21 cellular contexts compared by ENCODE assay signal in the genomic region with DNA sequence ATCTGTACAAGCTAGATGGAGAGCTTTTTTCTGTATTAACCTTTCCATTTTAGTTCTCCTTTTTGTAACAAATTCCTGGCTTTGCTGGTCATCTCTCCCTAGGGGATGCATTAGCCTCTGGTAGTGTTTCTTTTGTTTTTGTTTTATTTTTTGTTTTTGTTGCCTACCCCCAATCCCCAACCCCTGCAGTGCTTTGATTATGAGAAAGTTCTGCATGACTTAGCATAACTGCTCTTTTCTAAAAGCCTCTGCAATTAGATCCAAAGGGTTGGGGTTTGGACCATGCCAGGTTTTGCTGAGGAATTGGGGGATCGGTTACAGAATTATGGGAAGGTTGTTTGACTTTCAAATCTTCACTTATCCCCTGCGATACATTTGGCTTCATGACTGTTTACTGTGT.
A peak's percentile ranks its signal among the peaks of the same experiment; 100 is the strongest.
DNase-seq lines count a peak whose midpoint lies in the region; ATAC-seq and TF ChIP-seq lines count a peak whose summit lies in the region.
"Had no signal": no experiment of that assay in that cellular context is flagged by ENCODE, and none has a peak within 500 bp of the region (broad histone marks: within the 10 kb centered on the region; RNA-seq: fewer than 3 reads in every experiment).

No MANE protein-coding gene starts in this region.

- peak overlapping the region; percentile 85 for H3K27ac Mint-ChIP-seq in GM23338
- H3K27ac Mint-ChIP-seq: activated B cell treated with CpG ODN at 0.5 μM for 24 hours; activated naive CD8-positive, alpha-beta T cell; HFFc6 had no signal

- peak overlapping the region; percentile 23; the same call in 1 of the 2 replicates for H2AFZ ChIP-seq in GM23338

- no peaks in the 10 kb centered on the region; the same call in 1 of the 2 replicates for H3K9me2 ChIP-seq in GM23338 (ENCODE audit: insufficient read depth)

- peak overlapping the region; percentile 38 for H3K4me3 Mint-ChIP-seq in GM23338
- H3K4me3 Mint-ChIP-seq: activated B cell treated with CpG ODN at 0.5 μM for 24 hours; activated naive CD8-positive, alpha-beta T cell; HFFc6 had no signal

- H3K36me3 Mint-ChIP-seq in GM23338 (ENCODE audit: low read depth), result no peaks in the 10 kb centered on the region
- H3K36me3 Mint-ChIP-seq: activated naive CD8-positive, alpha-beta T cell had no signal

- peaks cover 19% of the 10 kb centered on the region for H3K4me1 ChIP-seq in GM23338 (ENCODE audit: insufficient read depth)
- H3K4me1 ChIP-seq: SJSA1, upper lobe of right lung had no signal

- no peaks in the 10 kb centered on the region; the same call in 2 of the 3 replicates for H3K9me3 Mint-ChIP-seq in GM23338
- H3K9me3 Mint-ChIP-seq: activated B cell treated with CpG ODN at 0.5 μM for 24 hours had no signal

- H3K27ac ChIP-seq in GM23338 (ENCODE audit: low read depth), result peak overlapping the region; percentile 35
- H3K27ac ChIP-seq: SJSA1, upper lobe of right lung had no signal

- no peaks in the 10 kb centered on the region for H3K79me2 ChIP-seq in GM23338 (replicated peaks; ENCODE audit: insufficient read depth)

- H3K36me3 ChIP-seq in GM23338 (ENCODE audit: insufficient read depth), result no peaks in the 10 kb centered on the region
- H3K36me3 ChIP-seq: SJSA1, upper lobe of right lung had no signal

- H3K4me3 ChIP-seq in GM23338, result no peak overlapping the region
- H3K4me3 ChIP-seq: dorsolateral prefrontal cortex, SJSA1, upper lobe of right lung had no signal

- TF ChIP-seq CTCF in GM23338 (conservative IDR thresholded peaks at IDR 0.05; ENCODE audit: low read depth in 2 of 2), result no peak

- no peaks in the 10 kb centered on the region for H3K27me3 Mint-ChIP-seq in GM23338 (ENCODE audit: insufficient read depth, low read depth, poor library complexity)
- H3K27me3 Mint-ChIP-seq: activated naive CD8-positive, alpha-beta T cell had no signal

- H4K20me1 ChIP-seq in GM23338 (replicated peaks; ENCODE audit: insufficient read depth), result no peaks in the 10 kb centered on the region

- peaks cover 26% of the 10 kb centered on the region for H3K4me1 Mint-ChIP-seq in GM23338
- H3K4me1 Mint-ChIP-seq: activated B cell treated with CpG ODN at 0.5 μM for 24 hours had no signal

- ATAC-seq in GM23338 (peak; percentile 85), HG03342 (IDR thresholded peaks at IDR 0.05; ENCODE audit: unreplicated experiment) (no peak)
- no peak for ATAC-seq in activated CD4-positive, CD25-positive, alpha-beta regulatory T cell treated with anti-CD3 and anti-CD28 coated beads, Interleukin-2, amount 50 U/mL, for 24 hours
- ATAC-seq: HepG2; sciatic nerve; stimulated activated naive CD8-positive, alpha-beta T cell treated with anti-CD3 and anti-CD28 coated beads, Interleukin-15, Interleukin-2, amounts not matched to agents 100 U/mL and 50 U/mL, for 24 hours; upper lobe of right lung had no signal

- DNase-seq in GM23338 (ENCODE audit: low spot score) (peak; percentile 46), NCI-H345 (lab: John Stamatoyannopoulos, UW) (peak; percentile 32), fibroblast of gingiva (ENCODE audit: low read depth) (peak; percentile 58), renal cortical epithelial cell (ENCODE audit: low read depth) (peak; percentile 48), NCI-H526 treated with DMSO at 0.1 percent for 48 hours (lab: John Stamatoyannopoulos, UW) (no peak)
- DNase-seq: activated B cell treated with CpG ODN at 0.5 μM for 24 hours; activated CD8-positive, alpha-beta memory T cell treated with anti-CD3 and anti-CD28 coated beads for 24 hours; dorsolateral prefrontal cortex; HFFc6; NCI-H187 treated with DMSO at 0.1 percent for 48 hours; occipital lobe; stimulated activated CD4-positive, alpha-beta T cell treated with anti-CD3 and anti-CD28 coated beads, Interleukin-1b, Interleukin-23, amount 100 ng/mL, for 48 hours; stimulated activated naive CD8-positive, alpha-beta T cell treated with anti-CD3 and anti-CD28 coated beads, Interleukin-15, Interleukin-2, amounts not matched to agents 100 U/mL and 50 U/mL, for 24 hours; T-helper 2 cell; upper lobe of right lung had no signal

- H3F3A ChIP-seq in GM23338 (replicated peaks; ENCODE audit: low read depth), result no peaks in the 10 kb centered on the region

- no peaks in the 10 kb centered on the region for H3K27me3 ChIP-seq in GM23338 (ENCODE audit: insufficient read depth)
- H3K27me3 ChIP-seq: SJSA1, upper lobe of right lung had no signal

- H3K4me2 ChIP-seq in GM23338, result peak overlapping the region; percentile 48

TF ChIP-seq in GM23338, 12 proteins besides CTCF, POLR2A, EP300 and RAD21 (continues in another document):
- TF ChIP-seq POLR2AphosphoS5 (IDR thresholded peaks at IDR 0.05; ENCODE audit: low read depth) (no peak), EZH2phosphoT487 (IDR thresholded peaks at IDR 0.05; ENCODE audit: unreplicated experiment) (no peak), JUNB (IDR thresholded peaks at IDR 0.05; ENCODE audit: unreplicated experiment) (no peak), NANOG (IDR thresholded peaks at IDR 0.05; ENCODE audit: borderline replicate concordance) (no peak), STAT1 (IDR thresholded peaks at IDR 0.05; ENCODE audit: unreplicated experiment) (no peak), EZH2 (IDR thresholded peaks at IDR 0.05; ENCODE audit: low read depth, unreplicated experiment) (no peak)
- TF ChIP-seq, protein P1, sequence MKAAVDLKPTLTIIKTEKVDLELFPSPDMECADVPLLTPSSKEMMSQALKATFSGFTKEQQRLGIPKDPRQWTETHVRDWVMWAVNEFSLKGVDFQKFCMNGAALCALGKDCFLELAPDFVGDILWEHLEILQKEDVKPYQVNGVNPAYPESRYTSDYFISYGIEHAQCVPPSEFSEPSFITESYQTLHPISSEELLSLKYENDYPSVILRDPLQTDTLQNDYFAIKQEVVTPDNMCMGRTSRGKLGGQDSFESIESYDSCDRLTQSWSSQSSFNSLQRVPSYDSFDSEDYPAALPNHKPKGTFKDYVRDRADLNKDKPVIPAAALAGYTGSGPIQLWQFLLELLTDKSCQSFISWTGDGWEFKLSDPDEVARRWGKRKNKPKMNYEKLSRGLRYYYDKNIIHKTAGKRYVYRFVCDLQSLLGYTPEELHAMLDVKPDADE (IDR thresholded peaks at IDR 0.05), result no peak
- TF ChIP-seq, protein P2, sequence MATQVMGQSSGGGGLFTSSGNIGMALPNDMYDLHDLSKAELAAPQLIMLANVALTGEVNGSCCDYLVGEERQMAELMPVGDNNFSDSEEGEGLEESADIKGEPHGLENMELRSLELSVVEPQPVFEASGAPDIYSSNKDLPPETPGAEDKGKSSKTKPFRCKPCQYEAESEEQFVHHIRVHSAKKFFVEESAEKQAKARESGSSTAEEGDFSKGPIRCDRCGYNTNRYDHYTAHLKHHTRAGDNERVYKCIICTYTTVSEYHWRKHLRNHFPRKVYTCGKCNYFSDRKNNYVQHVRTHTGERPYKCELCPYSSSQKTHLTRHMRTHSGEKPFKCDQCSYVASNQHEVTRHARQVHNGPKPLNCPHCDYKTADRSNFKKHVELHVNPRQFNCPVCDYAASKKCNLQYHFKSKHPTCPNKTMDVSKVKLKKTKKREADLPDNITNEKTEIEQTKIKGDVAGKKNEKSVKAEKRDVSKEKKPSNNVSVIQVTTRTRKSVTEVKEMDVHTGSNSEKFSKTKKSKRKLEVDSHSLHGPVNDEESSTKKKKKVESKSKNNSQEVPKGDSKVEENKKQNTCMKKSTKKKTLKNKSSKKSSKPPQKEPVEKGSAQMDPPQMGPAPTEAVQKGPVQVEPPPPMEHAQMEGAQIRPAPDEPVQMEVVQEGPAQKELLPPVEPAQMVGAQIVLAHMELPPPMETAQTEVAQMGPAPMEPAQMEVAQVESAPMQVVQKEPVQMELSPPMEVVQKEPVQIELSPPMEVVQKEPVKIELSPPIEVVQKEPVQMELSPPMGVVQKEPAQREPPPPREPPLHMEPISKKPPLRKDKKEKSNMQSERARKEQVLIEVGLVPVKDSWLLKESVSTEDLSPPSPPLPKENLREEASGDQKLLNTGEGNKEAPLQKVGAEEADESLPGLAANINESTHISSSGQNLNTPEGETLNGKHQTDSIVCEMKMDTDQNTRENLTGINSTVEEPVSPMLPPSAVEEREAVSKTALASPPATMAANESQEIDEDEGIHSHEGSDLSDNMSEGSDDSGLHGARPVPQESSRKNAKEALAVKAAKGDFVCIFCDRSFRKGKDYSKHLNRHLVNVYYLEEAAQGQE (IDR thresholded peaks at IDR 0.05; ENCODE audit: unreplicated experiment), result no peak
